8 cellular contexts compared by ENCODE assay signal in genomic region chr4:120156115-120156718, GRCh38.
A peak's percentile ranks its signal among the peaks of the same experiment; 100 is the strongest.
DNase-seq lines count a peak whose midpoint lies in the region; ATAC-seq, FAIRE-seq and TF ChIP-seq lines count a peak whose summit lies in the region.

No MANE protein-coding gene starts in this region.

- no peak overlapping the region for H3K4me2 ChIP-seq in keratinocyte (ENCODE audit: control insufficient read depth, extremely low read depth, insufficient read depth, low read depth, low read length)

- H3K9ac ChIP-seq in keratinocyte (ENCODE audit: control insufficient read depth, extremely low read depth, insufficient read depth, low read length): no peak overlapping the region

- H3K27me3 ChIP-seq in keratinocyte (ENCODE audit: control insufficient read depth, extremely low read depth, insufficient read depth, low read length) (no peaks in the 10 kb centered on the region), thoracic aorta (replicated peaks; ENCODE audit: insufficient read depth) (no peaks in the 10 kb centered on the region)

- H3K79me2 ChIP-seq in keratinocyte (ENCODE audit: control insufficient read depth, insufficient read depth, low read length): no peaks in the 10 kb centered on the region

- no peaks in the 10 kb centered on the region for H3K9me1 ChIP-seq in keratinocyte (ENCODE audit: control insufficient read depth, extremely low read depth, insufficient read depth, low read length)

- H4K20me1 ChIP-seq in keratinocyte (ENCODE audit: control insufficient read depth, extremely low read depth, insufficient read depth, low read length): no peaks in the 10 kb centered on the region

- H3K4me3 ChIP-seq in astrocyte of the cerebellum (ENCODE audit: low read depth, low read length): no peak overlapping the region
- no peak overlapping the region for H3K4me3 ChIP-seq in keratinocyte (ENCODE audit: control insufficient read depth in 2 of 3, extremely low read depth in 1 of 3, insufficient read depth in 2 of 3, low read depth in 1 of 3, low read length in 3 of 3)
- H3K4me3 ChIP-seq in thoracic aorta: no peak overlapping the region

- peak; percentile 53 for DNase-seq in COLO668 (lab: John Stamatoyannopoulos, UW; ENCODE audit: unreplicated experiment)
- peak; percentile 27 for DNase-seq in NCI-H345 treated with DMSO at 0.1 percent for 48 hours (lab: John Stamatoyannopoulos, UW; ENCODE audit: unreplicated experiment)
- peak; percentile 84 for DNase-seq in astrocyte of the cerebellum (ENCODE audit: low read depth)
- DNase-seq in keratinocyte (ENCODE audit: low read depth, low spot score): peak; percentile 41
- DNase-seq in thoracic aorta (ENCODE audit: low spot score): no peak
- DNase-seq in cardiac septum (ENCODE audit: low spot score): no peak

- H3K4me1 ChIP-seq in keratinocyte (ENCODE audit: control insufficient read depth, extremely low read depth, insufficient read depth, low read length): no peaks in the 10 kb centered on the region
- H3K4me1 ChIP-seq in thoracic aorta (ENCODE audit: control insufficient read depth in 1 of 2, low read depth in 2 of 2): no peaks in the 10 kb centered on the region

- no peak overlapping the region for H2AFZ ChIP-seq in keratinocyte (ENCODE audit: control insufficient read depth, low read length)

- ATAC-seq in GM18498 (IDR thresholded peaks at IDR 0.05; ENCODE audit: unreplicated experiment) (peak; percentile 82), HG03103 (IDR thresholded peaks at IDR 0.05; ENCODE audit: low read depth, unreplicated experiment) (peak; percentile 73), thoracic aorta (ENCODE audit: insufficient number of reproducible peaks, low FRiP score, low read depth) (no peak)

- H3K9me3 ChIP-seq in keratinocyte (ENCODE audit: control insufficient read depth, low read depth, low read length) (no peaks in the 10 kb centered on the region), thoracic aorta (no peaks in the 10 kb centered on the region)

- intact Hi-C loops in cardiac septum (cut with DNase I): loop anchor here (5.0 kb wide), 1 partner anchor 941 kb away; no protein-coding TSS in a partner anchor

- no peak overlapping the region for H3K27ac ChIP-seq in keratinocyte (ENCODE audit: control insufficient read depth, insufficient read depth, low read length)
- H3K27ac ChIP-seq in thoracic aorta: no peak overlapping the region

- in situ Hi-C loops in astrocyte of the cerebellum (cut with HindIII; ENCODE audit: low sequenced_read_pairs): no loop called here

- H3K36me3 ChIP-seq in keratinocyte (ENCODE audit: control insufficient read depth in 2 of 2, extremely low read depth in 1 of 2, insufficient read depth in 2 of 2, low read length in 2 of 2) (no peaks in the 10 kb centered on the region), thoracic aorta (no peaks in the 10 kb centered on the region)

- peak; percentile 37 for TF ChIP-seq CTCF in astrocyte of the cerebellum (IDR thresholded peaks at IDR 0.05; ENCODE audit: low read depth, low read length, missing control alignments)
- TF ChIP-seq CTCF in keratinocyte (optimal IDR thresholded peaks at IDR 0.05 in 1 of 3, IDR thresholded peaks at IDR 0.05 in 1 of 3, conservative IDR thresholded peaks at IDR 0.05 in 1 of 3; ENCODE audit: extremely low read depth in 1 of 3, insufficient read depth in 2 of 3, low read length in 3 of 3): peak in 2 of 3 experiments; percentile 21 to 39
- peak; percentile 60 for TF ChIP-seq CTCF in thoracic aorta (IDR thresholded peaks at IDR 0.05)

- peak; percentile 67 for FAIRE-seq in keratinocyte (lab: Jason Lieb, UNC)

- dilution Hi-C loops in keratinocyte (cut with MboI; ENCODE audit: extremely low pct_ligation_motif_present, low sequenced_read_pairs): no loop called here

Comparison
In these comparisons a context has a peak if more than half of its experiments do, and no peak if none do; other contexts are left out.
1. DNase-seq: peak in COLO668 (single experiment), NCI-H345 treated with DMSO at 0.1 percent for 48 hours (single experiment), astrocyte of the cerebellum (single experiment) and keratinocyte (single experiment); none in thoracic aorta (single experiment) and cardiac septum (single experiment).
2. Peak in every context shown above with its lines, with median percentiles within 50 percentile points of each other: CTCF ChIP-seq.